Comparison of ENCODE assay signal across 9 cellular contexts in genomic region chr10:8060704-8061121, GRCh38. TPM values are rescaled to one million over a fixed set of nuclear protein-coding genes. Genes with fewer than 3 reads are reported as not detected.
DNase-seq lines count a peak whose midpoint lies in the region; ATAC-seq, FAIRE-seq and TF ChIP-seq lines count a peak whose summit lies in the region.
"Had no signal": no experiment of that assay in that cellular context is flagged by ENCODE, and none has a peak within 500 bp of the region (broad histone marks: within the 10 kb centered on the region; RNA-seq: fewer than 3 reads in every experiment).

No MANE protein-coding gene starts in this region.

- TF ChIP-seq CTCF in CD14-positive monocyte (IDR thresholded peaks at IDR 0.05) (no peak), HFFc6 (IDR thresholded peaks at IDR 0.05) (no peak), sigmoid colon (IDR thresholded peaks at IDR 0.05) (no peak)

- H3K27ac Mint-ChIP-seq in CD14-positive monocyte (no peak overlapping the region), HFFc6 (no peak overlapping the region)
- peak overlapping the region; percentile 96 for H3K27ac Mint-ChIP-seq in activated naive CD8-positive, alpha-beta T cell
- peak overlapping the region; percentile 88 to 99 (median 95) for H3K27ac Mint-ChIP-seq in naive thymus-derived CD4-positive, alpha-beta T cell

- H3K27me3 Mint-ChIP-seq in CD14-positive monocyte (ENCODE audit: low read depth in 3 of 3): peaks cover 77 to 97% (median 94%) of the 10 kb centered on the region in 3 donors
- peaks cover 63% of the 10 kb centered on the region for H3K27me3 Mint-ChIP-seq in HFFc6 (ENCODE audit: insufficient read depth)
- H3K27me3 Mint-ChIP-seq in activated naive CD8-positive, alpha-beta T cell: no peaks in the 10 kb centered on the region
- peaks cover 0 to 6% (median 0%) of the 10 kb centered on the region in 5 donors for H3K27me3 Mint-ChIP-seq in naive thymus-derived CD4-positive, alpha-beta T cell

- no peak for DNase-seq in CD14-positive monocyte (ENCODE audit: low spot score)
- no peak for DNase-seq in HFFc6
- peak in 2 of 9 donors; percentile 19 to 23 for DNase-seq in naive thymus-derived CD4-positive, alpha-beta T cell
- DNase-seq in small intestine: no peak
- DNase-seq in SW480 (ENCODE audit: low spot score): no peak
- DNase-seq in sigmoid colon: no peak
- DNase-seq: SW 1271 had no signal

- peaks cover 13 to 40% (median 20%) of the 10 kb centered on the region in 3 experiments for H3K36me3 ChIP-seq in naive thymus-derived CD4-positive, alpha-beta T cell (ENCODE audit: control insufficient read depth in 2 of 3, insufficient read depth in 3 of 3, low read length in 3 of 3)
- no peaks in the 10 kb centered on the region for H3K36me3 ChIP-seq in small intestine (ENCODE audit: control insufficient read depth in 2 of 2, insufficient read depth in 2 of 2, low read length in 2 of 2)
- H3K36me3 ChIP-seq in sigmoid colon: no peaks in the 10 kb centered on the region

- peak overlapping the region; percentile 82 for H3K27ac ChIP-seq in naive thymus-derived CD4-positive, alpha-beta T cell (ENCODE audit: low read depth, low read length)
- H3K27ac ChIP-seq in small intestine (ENCODE audit: low read depth in 1 of 2, low read length in 1 of 2) (peak overlapping the region in 1 of 2 donors; percentile 50), sigmoid colon (no peak overlapping the region)

- no peaks in the 10 kb centered on the region for H3K27me3 ChIP-seq in naive thymus-derived CD4-positive, alpha-beta T cell (ENCODE audit: control insufficient read depth in 2 of 2, insufficient read depth in 2 of 2, low read length in 2 of 2)
- H3K27me3 ChIP-seq in small intestine (ENCODE audit: control insufficient read depth in 2 of 2, insufficient read depth in 2 of 2, low read length in 2 of 2) (peaks cover 0 to 20% of the 10 kb centered on the region in 2 donors), sigmoid colon (peaks cover 7 to 87% (median 45%) of the 10 kb centered on the region in 3 donors)

- H3K4me3 ChIP-seq in naive thymus-derived CD4-positive, alpha-beta T cell (ENCODE audit: low read length): peak overlapping the region; percentile 51
- H3K4me3 ChIP-seq in small intestine (ENCODE audit: low read depth in 1 of 2, low read length in 2 of 2): no peak overlapping the region
- H3K4me3 ChIP-seq in sigmoid colon: no peak overlapping the region

- H3K9me3 ChIP-seq in naive thymus-derived CD4-positive, alpha-beta T cell (ENCODE audit: control insufficient read depth in 2 of 3, low read length in 3 of 3): no peaks in the 10 kb centered on the region
- H3K9me3 ChIP-seq in small intestine (ENCODE audit: control insufficient read depth, low read depth) (no peaks in the 10 kb centered on the region), sigmoid colon (no peaks in the 10 kb centered on the region)

- H3K4me1 Mint-ChIP-seq in CD14-positive monocyte (peaks cover 26% of the 10 kb centered on the region), HFFc6 (ENCODE audit: low read depth) (peaks cover 25% of the 10 kb centered on the region)
- peaks cover 86% of the 10 kb centered on the region for H3K4me1 Mint-ChIP-seq in activated naive CD8-positive, alpha-beta T cell (ENCODE audit: low read depth)
- H3K4me1 Mint-ChIP-seq in naive thymus-derived CD4-positive, alpha-beta T cell: peaks cover 61 to 83% (median 81%) of the 10 kb centered on the region in 7 donors

- no peak for ATAC-seq in naive thymus-derived CD4-positive, alpha-beta T cell
- no peak for ATAC-seq in HG02870 (IDR thresholded peaks at IDR 0.05; ENCODE audit: unreplicated experiment)

- no peak for TF ChIP-seq POLR2A in sigmoid colon (IDR thresholded peaks at IDR 0.05)

- H3K4me1 ChIP-seq in naive thymus-derived CD4-positive, alpha-beta T cell (ENCODE audit: control insufficient read depth in 2 of 2, insufficient read depth in 2 of 2, low read length in 2 of 2): peaks cover 52 to 67% of the 10 kb centered on the region in 2 donors
- no peaks in the 10 kb centered on the region for H3K4me1 ChIP-seq in small intestine (ENCODE audit: control insufficient read depth in 2 of 2, insufficient read depth in 1 of 2, low read depth in 1 of 2, low read length in 1 of 2)
- H3K4me1 ChIP-seq in sigmoid colon: peaks cover 0 to 1% (median 0%) of the 10 kb centered on the region in 4 donors

- no peak for TF ChIP-seq EP300 in sigmoid colon (IDR thresholded peaks at IDR 0.05)

- H3K9me3 Mint-ChIP-seq in CD14-positive monocyte: peaks cover 0 to 27% (median 4%) of the 10 kb centered on the region in 7 donors
- H3K9me3 Mint-ChIP-seq in HFFc6: no peaks in the 10 kb centered on the region
- H3K9me3 Mint-ChIP-seq in activated naive CD8-positive, alpha-beta T cell (ENCODE audit: low read depth): no peaks in the 10 kb centered on the region
- H3K9me3 Mint-ChIP-seq in naive thymus-derived CD4-positive, alpha-beta T cell: peaks cover 0 to 4% (median 0%) of the 10 kb centered on the region in 11 donors

- H3K36me3 Mint-ChIP-seq in CD14-positive monocyte (peaks cover 0 to 8% of the 10 kb centered on the region in 2 donors), HFFc6 (ENCODE audit: low read depth) (no peaks in the 10 kb centered on the region)
- peaks cover 31% of the 10 kb centered on the region for H3K36me3 Mint-ChIP-seq in activated naive CD8-positive, alpha-beta T cell
- H3K36me3 Mint-ChIP-seq in naive thymus-derived CD4-positive, alpha-beta T cell: peaks cover 12 to 85% (median 21%) of the 10 kb centered on the region in 5 donors

- 39 to 67% (median 44%) methylated on average over 10 of the region's 10 CpGs for WGBS in small intestine, 3 donors
- WGBS in sigmoid colon, 2 donors: 23 to 57% methylated on average over 10 of the region's 10 CpGs

- no peak for FAIRE-seq in small intestine (lab: Jason Lieb, UNC)

- CTCF ChIA-PET in naive thymus-derived CD4-positive, alpha-beta T cell (lab: Charles Lee): interaction anchor here (0.6 to 2.3 kb wide), 7 partner anchors 10 to 1129 kb away, joined by 3 to 10 read pairs (median 3); no protein-coding TSS in a partner anchor

- H3K4me3 Mint-ChIP-seq in CD14-positive monocyte: peak overlapping the region; percentile 73 to 85
- peak overlapping the region; percentile 81 for H3K4me3 Mint-ChIP-seq in HFFc6
- peak overlapping the region; percentile 98 for H3K4me3 Mint-ChIP-seq in activated naive CD8-positive, alpha-beta T cell
- peak overlapping the region; percentile 87 to 100 (median 94) for H3K4me3 Mint-ChIP-seq in naive thymus-derived CD4-positive, alpha-beta T cell

- POLR2A ChIA-PET in naive thymus-derived CD4-positive, alpha-beta T cell (lab: Charles Lee): interaction anchor here (0.9 to 3.9 kb wide), 12 partner anchors 8 to 1035 kb away, joined by 3 to 23 read pairs (median 7); no protein-coding TSS in a partner anchor

- intact Hi-C loops in CD14-positive monocyte (cut with micrococcal nuclease) (no loop called here), sigmoid colon (cut with DNase I) (no loop called here)
- intact Hi-C loops in naive thymus-derived CD4-positive, alpha-beta T cell (cut with micrococcal nuclease): loop anchor here (1.0 to 2.0 kb wide), 7 partner anchors 7 to 344 kb away; no protein-coding TSS in a partner anchor

RNA-seq across cellular contexts. Expression of gene GATA3, which starts 6.2 kb away (rescaled TPM):
- polyA plus RNA-seq in CD14-positive monocyte (under 1 TPM in 1 of 2 donors, not detected in 1; 0.07 TPM), small intestine (under 1 TPM; 0.37 to 0.81 (median 0.45) TPM), sigmoid colon (1 to 10 TPM in 2 of 3 donors, not detected in 1; 1.2 to 2.1 TPM)
- total RNA-seq in HFFc6 (2021; fragmentation: NEBNext Ultra II Directional; extraction: Animal tissue kit (Norgen Biotek cat#: 25700)): under 1 TPM in 4 of 6 experiments, not detected in 2; 0.07 to 0.43 (median 0.16) TPM
- total RNA-seq in naive thymus-derived CD4-positive, alpha-beta T cell: 10 to 100 TPM; 31.2 to 60.1 (median 38.6) TPM
- 10 to 100 TPM; 24.0 to 30.9 TPM for polyA plus RNA-seq in naive thymus-derived CD4-positive, alpha-beta T cell
- total RNA-seq in sigmoid colon: not detected

Comparison
In these comparisons a context has a peak if more than half of its experiments do, and no peak if none do; other contexts are left out.
1. H3K27ac Mint-ChIP-seq: peak in activated naive CD8-positive, alpha-beta T cell (single experiment) and naive thymus-derived CD4-positive, alpha-beta T cell (9 of 9); none in CD14-positive monocyte (0 of 7) and HFFc6 (single experiment).
2. RNA of gene GATA3, which starts 6.2 kb away (polyA plus RNA-seq): 24.0 to 30.9 TPM in naive thymus-derived CD4-positive, alpha-beta T cell; 1.2 to 2.1 TPM in sigmoid colon, 0.37 to 0.81 TPM in small intestine and 0.07 TPM in CD14-positive monocyte; every median in the first group is over 4 times any median in the second.
3. intact Hi-C loops: an anchor here in naive thymus-derived CD4-positive, alpha-beta T cell (1.0 to 2.0 kb wide); none called in CD14-positive monocyte and sigmoid colon.
4. Peak in every context shown above with its lines, with median percentiles within 50 percentile points of each other: H3K4me3 Mint-ChIP-seq.